In the genomic region with DNA sequence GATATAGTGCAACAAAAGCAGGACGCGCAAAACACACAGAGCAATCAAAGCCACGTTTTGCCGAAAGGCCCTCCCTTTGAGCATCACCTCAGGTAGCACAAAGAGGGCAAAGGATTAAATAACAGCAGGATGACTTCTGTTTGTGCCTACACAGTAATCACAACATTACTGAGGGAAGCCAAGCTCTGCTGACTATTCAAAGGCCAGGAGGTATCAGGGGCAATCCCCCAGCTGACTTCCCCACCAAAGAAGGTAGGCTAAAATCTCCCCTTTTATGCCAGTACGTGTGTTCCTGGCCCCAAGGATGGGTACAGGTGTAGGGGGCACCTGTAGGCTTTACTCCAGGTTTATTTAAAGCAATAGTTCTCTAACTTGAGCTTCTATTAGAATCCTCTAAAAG, we compare ENCODE assay signal across 25 cellular contexts.
"Had no signal": no experiment of that assay in that cellular context is flagged by ENCODE, and none has a peak within 500 bp of the region (broad histone marks: within the 10 kb centered on the region; RNA-seq: fewer than 3 reads in every experiment).

No MANE protein-coding gene starts in this region.

- H3K9me3 ChIP-seq: adrenal gland, body of pancreas, gastroesophageal sphincter, ovary, uterus had no signal

- H3K27me3 ChIP-seq: adrenal gland, body of pancreas, gastroesophageal sphincter, hepatocyte, ovary, uterus had no signal

- H3K4me1 ChIP-seq: uterus had no signal

- FAIRE-seq: colon had no signal

- DNase-seq: activated CD4-positive, alpha-beta memory T cell treated with anti-CD3 and anti-CD28 coated beads for 36 hours; activated CD4-positive, alpha-beta T cell treated with anti-CD3 and anti-CD28 coated beads, Interleukin-2, amount 10 ng/mL, durations not matched to agents 24 days and 14 days; activated CD4-positive, CD25-positive, alpha-beta regulatory T cell treated with anti-CD3 and anti-CD28 coated beads, Interleukin-2, amount 50 U/mL, for 72 hours; activated CD8-positive, alpha-beta memory T cell treated with anti-CD3 and anti-CD28 coated beads, Interleukin-2, amount 50 U/mL, for 4 hours; activated effector memory CD4-positive, alpha-beta T cell treated with anti-CD3 and anti-CD28 coated beads, Interleukin-2, amount 50 U/mL, for 16 hours; activated naive CD4-positive, alpha-beta T cell treated with anti-CD3 and anti-CD28 coated beads for 36 hours; activated naive CD8-positive, alpha-beta T cell treated with anti-CD3 and anti-CD28 coated beads for 36 hours; activated T-cell treated with anti-CD3 and anti-CD28 coated beads, Interleukin-2, amount 50 U/mL, for 1 hour; adrenal gland; aorta; body of pancreas; dermis blood vessel endothelial cell; effector CD4-positive, alpha-beta T cell; islet precursor cell; left ventricle myocardium superior; ovary; stimulated activated CD4-positive, alpha-beta T cell treated with anti-CD3 and anti-CD28 coated beads, Interleukin-12 subunit alpha, Interleukin-12 subunit beta, amount 100 ng/mL, for 4 hours; stimulated activated CD4-positive, alpha-beta T cell treated with anti-CD3 and anti-CD28 coated beads, Interleukin-4, amount 100 ng/mL, for 1 hour; substantia nigra; uterus had no signal

- H3K4me3 ChIP-seq: adrenal gland, body of pancreas, gastroesophageal sphincter, hepatocyte, ovary, skin epidermis, uterus had no signal

- H3K4me2 ChIP-seq: hepatocyte had no signal

- ATAC-seq: body of pancreas, gastroesophageal sphincter, left ventricle myocardium superior, sciatic nerve had no signal

- H3K36me3 ChIP-seq: adrenal gland, gastroesophageal sphincter, ovary, uterus had no signal

- H3K27ac ChIP-seq: adrenal gland, body of pancreas, gastroesophageal sphincter, hepatocyte, ovary, skin epidermis, uterus had no signal

- H2AFZ ChIP-seq: hepatocyte had no signal

- H3K79me2 ChIP-seq: hepatocyte had no signal
